Comparison of ENCODE assay signal across 11 cellular contexts in the genomic region with DNA sequence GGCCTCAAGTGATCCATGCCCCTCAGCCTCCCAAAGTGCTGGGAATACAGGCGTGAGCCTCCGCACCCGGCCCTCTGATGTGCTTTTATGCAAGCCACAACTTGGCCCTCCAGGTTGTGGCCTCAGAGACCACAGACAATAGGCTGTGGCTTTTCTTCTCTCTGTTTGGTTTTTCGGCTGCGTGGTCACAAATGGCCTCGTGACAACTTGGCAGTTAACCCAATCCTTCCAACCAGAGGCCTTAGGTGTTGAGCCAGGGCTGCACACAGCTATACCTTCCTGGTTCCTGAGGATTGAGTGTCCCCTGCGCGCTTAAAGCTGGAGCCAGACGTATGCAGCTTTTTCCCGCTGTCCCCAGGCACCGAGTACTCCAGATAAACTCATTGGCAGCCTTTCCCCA. TPM values are rescaled to one million over a fixed set of nuclear protein-coding genes. Genes with fewer than 3 reads are reported as not detected.
DNase-seq lines count a peak whose midpoint lies in the region; ATAC-seq, FAIRE-seq and TF ChIP-seq lines count a peak whose summit lies in the region.
"Had no signal": no experiment of that assay in that cellular context is flagged by ENCODE, and none has a peak within 500 bp of the region (broad histone marks: within the 10 kb centered on the region; RNA-seq: fewer than 3 reads in every experiment).

No MANE protein-coding gene starts in this region.

- H3K9me3 ChIP-seq in GM12878 (replicated peaks; ENCODE audit: control insufficient read depth, insufficient read depth, low read length): no peaks in the 10 kb centered on the region
- no peaks in the 10 kb centered on the region for H3K9me3 ChIP-seq in muscle layer of duodenum (ENCODE audit: control insufficient read depth in 1 of 2, low read length in 2 of 2)

- no peaks in the 10 kb centered on the region for H3K36me3 Mint-ChIP-seq in activated T-cell treated with anti-CD3 and anti-CD28 coated beads, Interleukin-2, amount 50 U/mL, for 72 hours (ENCODE audit: insufficient read depth in 2 of 2)
- H3K36me3 Mint-ChIP-seq: immature natural killer cell had no signal

- WGBS in GM12878 (ENCODE audit: insufficient coverage, insufficient replicate concordance, low lambda C conversion rate, missing lambda C conversion rate): 28% methylated on average over 11 of the region's 11 CpGs

- H4K20me1 ChIP-seq in GM12878 (ENCODE audit: control insufficient read depth, insufficient read depth): no peaks in the 10 kb centered on the region

- no peaks in the 10 kb centered on the region for H3K4me1 Mint-ChIP-seq in activated T-cell treated with anti-CD3 and anti-CD28 coated beads, Interleukin-2, amount 50 U/mL, for 72 hours (ENCODE audit: low read depth)
- H3K4me1 Mint-ChIP-seq: central memory CD8-positive, alpha-beta T cell; immature natural killer cell had no signal

- no peak overlapping the region for H3K4me3 ChIP-seq in GM12864 (ENCODE audit: low read depth, low read length)
- no peak overlapping the region for H3K4me3 ChIP-seq in GM12878
- H3K4me3 ChIP-seq in muscle layer of duodenum (ENCODE audit: low read depth in 1 of 2, low read length in 2 of 2): no peak overlapping the region

- no peaks in the 10 kb centered on the region for H3K36me3 ChIP-seq in GM12878 (ENCODE audit: control insufficient read depth in 2 of 2, insufficient read depth in 2 of 2, low read length in 1 of 2)
- H3K36me3 ChIP-seq in muscle layer of duodenum (ENCODE audit: control insufficient read depth in 1 of 2, insufficient read depth in 2 of 2, low read length in 2 of 2): no peaks in the 10 kb centered on the region

- H3K9me3 Mint-ChIP-seq in activated T-cell treated with anti-CD3 and anti-CD28 coated beads, Interleukin-2, amount 50 U/mL, for 72 hours: no peaks in the 10 kb centered on the region
- H3K9me3 Mint-ChIP-seq: central memory CD8-positive, alpha-beta T cell; immature natural killer cell; nephron had no signal

- no peaks in the 10 kb centered on the region for H3K79me2 ChIP-seq in GM12878 (ENCODE audit: control insufficient read depth, insufficient read depth, low read length)

- no peak for TF ChIP-seq POLR2A in GM12878 (IDR thresholded peaks at IDR 0.05; ENCODE audit: low read depth, low read length)

- SMC1A ChIA-PET in GM12878 (lab: Charles Lee; ENCODE audit: uncharacterized antibody, unreplicated experiment): interaction anchor here (1.2 to 1.8 kb wide), 3 partner anchors 10 to 14 kb away, joined by 4 to 5 read pairs (median 4); no protein-coding TSS in a partner anchor

- intact Hi-C loops in GM12878 (cut with micrococcal nuclease; ENCODE audit: unreplicated experiment): no loop called here

- RAD21 ChIA-PET in GM12878 (lab: Charles Lee; ENCODE audit: unreplicated experiment): no interaction called here

- no peak for TF ChIP-seq EP300 in GM12878 (IDR thresholded peaks at IDR 0.05; ENCODE audit: borderline replicate concordance in 1 of 2, control insufficient read depth in 1 of 2, low read depth in 2 of 2, low read length in 2 of 2)

- peak; percentile 19 for DNase-seq in GM12864 (ENCODE audit: low read depth)
- peak; percentile 13 for DNase-seq in GM12878 (ENCODE audit: low read depth, low spot score)
- DNase-seq in DMS114 treated with DMSO at 0.1 percent for 48 hours (lab: John Stamatoyannopoulos, UW; ENCODE audit: unreplicated experiment): no peak
- no peak for DNase-seq in HPDE6-E6E7 (ENCODE audit: extremely low spot score)
- DNase-seq in activated T-cell treated with anti-CD3 and anti-CD28 coated beads, Interleukin-2, amount 50 U/mL, for 72 hours: no peak
- DNase-seq: immature natural killer cell had no signal

- H3K4me2 ChIP-seq in GM12878 (ENCODE audit: control insufficient read depth, insufficient read depth): peak overlapping the region; percentile 40; the same call in 1 of the 2 replicates

- in situ Hi-C loops in GM12878 (cut with MboI): no loop called here

- CTCF ChIA-PET in GM12878 (lab: Yijun Ruan, JAX): interaction anchor here (0.7 kb wide), 1 partner anchor 864 kb away, joined by 4 read pairs; no protein-coding TSS in a partner anchor

- H2AFZ ChIP-seq in GM12878 (ENCODE audit: control insufficient read depth, low read depth, low read length): no peak overlapping the region

- peaks cover 7% of the 10 kb centered on the region for H3K4me1 ChIP-seq in GM12878 (ENCODE audit: control insufficient read depth, insufficient read depth, low read length)
- H3K4me1 ChIP-seq in muscle layer of duodenum (ENCODE audit: control insufficient read depth in 1 of 2, insufficient read depth in 2 of 2, low read length in 2 of 2): no peaks in the 10 kb centered on the region

- no peak for TF ChIP-seq CTCF in GM12864 (IDR thresholded peaks at IDR 0.05; ENCODE audit: low read depth, low read length, missing control alignments)
- TF ChIP-seq CTCF in GM12878 (IDR thresholded peaks at IDR 0.05 in 2 of 3, conservative IDR thresholded peaks at IDR 0.05 in 1 of 3; ENCODE audit: control insufficient read depth in 2 of 3, extremely low read depth in 1 of 3, insufficient read depth in 1 of 3, low read depth in 3 of 3, low read length in 3 of 3): no peak

- no peak overlapping the region for H3K4me3 Mint-ChIP-seq in activated T-cell treated with anti-CD3 and anti-CD28 coated beads, Interleukin-2, amount 50 U/mL, for 72 hours
- H3K4me3 Mint-ChIP-seq: central memory CD8-positive, alpha-beta T cell; immature natural killer cell had no signal

- H3K27ac Mint-ChIP-seq in activated T-cell treated with anti-CD3 and anti-CD28 coated beads, Interleukin-2, amount 50 U/mL, for 72 hours: no peak overlapping the region
- H3K27ac Mint-ChIP-seq: immature natural killer cell had no signal

- H3K27me3 ChIP-seq in GM12878 (replicated peaks in 1 of 2; ENCODE audit: control insufficient read depth in 2 of 2, insufficient read depth in 2 of 2, low read length in 1 of 2) (0 out of 4 replicates have a peak, but pooled peaks cover 0 to 2% of the 10 kb centered on the region in 2 experiments), muscle layer of duodenum (ENCODE audit: low read depth, low read length) (no peaks in the 10 kb centered on the region)

- ATAC-seq in HG03103 (IDR thresholded peaks at IDR 0.05; ENCODE audit: low read depth, unreplicated experiment) (peak; percentile 50), GM12878 (peak; percentile 77), HG03196 (IDR thresholded peaks at IDR 0.05; ENCODE audit: unreplicated experiment) (no peak)
- no peak for ATAC-seq in activated T-cell treated with anti-CD3 and anti-CD28 coated beads, Interleukin-2, amount 50 U/mL, for 72 hours (replicated peaks in 1 of 2)

- peak; percentile 7 for FAIRE-seq in GM12878 (lab: Jason Lieb, UNC)

- BruUV-seq in GM12878 (replicated peaks; lab: Mats Ljungman, UMichigan): no TSS peak

- TF ChIP-seq RAD21 in GM12878 (IDR thresholded peaks at IDR 0.05; ENCODE audit: insufficient read depth, low read depth, low read length): no peak

- POLR2A ChIA-PET in GM12878 (lab: Charles Lee): interaction anchor here (1.7 kb wide), 1 partner anchor 11 kb away, joined by 5 read pairs; no protein-coding TSS in a partner anchor

- H3K27ac ChIP-seq in GM12878 (ENCODE audit: control insufficient read depth, insufficient read depth) (no peak overlapping the region), muscle layer of duodenum (ENCODE audit: low read length) (peak overlapping the region; percentile 5)

- no peak overlapping the region for H3K9ac ChIP-seq in GM12878 (ENCODE audit: control insufficient read depth, insufficient read depth, low read length)

- H3K27me3 Mint-ChIP-seq in activated T-cell treated with anti-CD3 and anti-CD28 coated beads, Interleukin-2, amount 50 U/mL, for 72 hours (ENCODE audit: low read depth): peaks cover 7% of the 10 kb centered on the region

TF ChIP-seq in GM12878, 131 proteins besides CTCF, POLR2A, EP300 and RAD21 (continues in another document):
- TF ChIP-seq, protein P1, sequence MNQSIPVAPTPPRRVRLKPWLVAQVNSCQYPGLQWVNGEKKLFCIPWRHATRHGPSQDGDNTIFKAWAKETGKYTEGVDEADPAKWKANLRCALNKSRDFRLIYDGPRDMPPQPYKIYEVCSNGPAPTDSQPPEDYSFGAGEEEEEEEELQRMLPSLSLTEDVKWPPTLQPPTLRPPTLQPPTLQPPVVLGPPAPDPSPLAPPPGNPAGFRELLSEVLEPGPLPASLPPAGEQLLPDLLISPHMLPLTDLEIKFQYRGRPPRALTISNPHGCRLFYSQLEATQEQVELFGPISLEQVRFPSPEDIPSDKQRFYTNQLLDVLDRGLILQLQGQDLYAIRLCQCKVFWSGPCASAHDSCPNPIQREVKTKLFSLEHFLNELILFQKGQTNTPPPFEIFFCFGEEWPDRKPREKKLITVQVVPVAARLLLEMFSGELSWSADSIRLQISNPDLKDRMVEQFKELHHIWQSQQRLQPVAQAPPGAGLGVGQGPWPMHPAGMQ (IDR thresholded peaks at IDR 0.05; ENCODE audit: borderline replicate concordance): no peak
- TF ChIP-seq, protein P2, sequence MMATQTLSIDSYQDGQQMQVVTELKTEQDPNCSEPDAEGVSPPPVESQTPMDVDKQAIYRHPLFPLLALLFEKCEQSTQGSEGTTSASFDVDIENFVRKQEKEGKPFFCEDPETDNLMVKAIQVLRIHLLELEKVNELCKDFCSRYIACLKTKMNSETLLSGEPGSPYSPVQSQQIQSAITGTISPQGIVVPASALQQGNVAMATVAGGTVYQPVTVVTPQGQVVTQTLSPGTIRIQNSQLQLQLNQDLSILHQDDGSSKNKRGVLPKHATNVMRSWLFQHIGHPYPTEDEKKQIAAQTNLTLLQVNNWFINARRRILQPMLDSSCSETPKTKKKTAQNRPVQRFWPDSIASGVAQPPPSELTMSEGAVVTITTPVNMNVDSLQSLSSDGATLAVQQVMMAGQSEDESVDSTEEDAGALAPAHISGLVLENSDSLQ (IDR thresholded peaks at IDR 0.05): no peak
- no peak for TF ChIP-seq ESRRA (IDR thresholded peaks at IDR 0.05; ENCODE audit: low read length)
- TF ChIP-seq RUNX3 (IDR thresholded peaks at IDR 0.05; ENCODE audit: low read length): peak; percentile 82

RNA-seq across cellular contexts. Expression of a gene that starts 6.3 kb away (rescaled TPM):
- not detected in 2 replicates for total RNA-seq in GM12878 (2013; cell fraction: nucleolus; rRNA removed)
- total RNA-seq in GM12878 (2014; rRNA removed) (not detected in 2 replicates), GM12878 (2014; rRNA removed; fragmentation: Illumina TruSeq; extraction: Trizol) (not detected in 2 replicates), GM12878 (2021) (not detected in 2 replicates)
- polyA plus RNA-seq in GM12878 (2011; ENCODE audit: low read depth): not detected
- polyA plus RNA-seq in GM12878 (2011; rRNA removed) (not detected in 2 replicates), GM12878 (2014; fragmentation: Illumina TruSeq; extraction: Trizol) (not detected in 2 replicates), GM12878 (2014; fragmentation: Nextera tagmentation; extraction: Ambion mirVana) (not detected), GM12878 (2014; rRNA removed) (not detected in 2 replicates), GM12878 (2016; fragmentation: Nextera tagmentation; extraction: Ambion mirVana) (not detected)
- polyA plus RNA-seq in GM12878 (2011; cell fraction: cytosol; rRNA removed): not detected in 2 replicates
- polyA plus RNA-seq in GM12878 (2011; cell fraction: nucleus; rRNA removed): not detected in 2 replicates
- not detected in 2 replicates for polyA plus RNA-seq in GM12878 (2012)
- not detected in 2 replicates for polyA minus RNA-seq in GM12878 (2011; rRNA and poly(A)+ RNA removed)
- not detected in 2 replicates for polyA minus RNA-seq in GM12878 (2011; cell fraction: cytosol; rRNA and poly(A)+ RNA removed)
- polyA minus RNA-seq in GM12878 (2011; cell fraction: nucleus; rRNA and poly(A)+ RNA removed): not detected in 2 replicates
- total RNA-seq in activated T-cell treated with anti-CD3 and anti-CD28 coated beads, Interleukin-2, amount 50 U/mL, for 72 hours: not detected
- polyA plus RNA-seq: immature natural killer cell had no signal

Comparison
In these comparisons a context has a peak if more than half of its experiments do, and no peak if none do; other contexts are left out.
1. DNase-seq: peak in GM12864 (single experiment) and GM12878 (single experiment); none in DMS114 treated with DMSO at 0.1 percent for 48 hours (single experiment), HPDE6-E6E7 (single experiment) and activated T-cell treated with anti-CD3 and anti-CD28 coated beads, Interleukin-2, amount 50 U/mL, for 72 hours (0 of 2).
2. ATAC-seq: peak in HG03103 (single experiment) and GM12878 (single experiment); none in activated T-cell treated with anti-CD3 and anti-CD28 coated beads, Interleukin-2, amount 50 U/mL, for 72 hours (0 of 2) and HG03196 (single experiment).